ENCODE assay signal across 13 cellular contexts in the genomic region with DNA sequence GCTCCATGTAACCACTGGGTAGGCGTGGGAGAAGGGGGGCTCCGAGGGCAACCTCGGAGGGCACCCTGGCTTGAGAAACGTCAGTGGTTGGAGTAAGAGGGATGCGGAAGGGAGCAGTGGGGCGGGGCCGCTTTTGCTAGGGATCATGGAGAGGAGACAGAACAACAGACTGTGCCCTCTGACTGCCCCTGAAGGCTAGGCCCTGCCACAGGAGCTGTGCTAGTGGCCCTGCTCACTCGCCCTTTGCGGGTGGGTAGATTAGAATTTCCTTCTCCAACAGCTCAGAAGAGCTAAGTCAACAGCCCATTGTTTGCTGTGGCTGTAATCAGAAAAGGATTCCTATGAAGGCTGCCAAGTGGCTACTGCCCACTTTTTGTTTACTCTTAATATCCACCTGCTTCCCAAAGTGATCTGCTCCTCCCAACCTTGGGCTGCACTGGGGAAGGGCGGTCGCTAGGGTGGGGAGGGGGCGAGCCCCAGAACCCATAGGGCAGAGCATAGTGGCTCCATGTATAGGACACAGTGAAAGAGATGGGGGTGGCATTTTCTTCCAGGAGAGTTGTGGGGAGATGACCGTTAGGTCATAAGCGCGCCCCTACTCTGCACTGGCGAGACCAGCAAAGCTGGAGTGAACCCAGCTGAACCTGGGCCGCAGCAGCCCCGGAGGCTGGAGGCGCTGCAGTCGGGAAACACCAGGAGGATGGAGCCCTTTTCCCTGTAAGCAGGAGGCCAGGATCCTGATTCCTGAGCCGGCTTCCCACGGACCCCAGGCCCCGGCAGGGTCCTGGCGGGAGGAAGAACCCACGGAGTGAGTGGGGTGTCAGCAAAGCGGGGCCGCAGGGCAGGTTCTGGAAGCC. TPM values are rescaled to one million over a fixed set of nuclear protein-coding genes. Genes with fewer than 3 reads are reported as not detected.
A peak's percentile ranks its signal among the peaks of the same experiment; 100 is the strongest.
DNase-seq lines count a peak whose midpoint lies in the region; ATAC-seq and TF ChIP-seq lines count a peak whose summit lies in the region.
"Had no signal": no experiment of that assay in that cellular context is flagged by ENCODE, and none has a peak within 500 bp of the region (broad histone marks: within the 10 kb centered on the region; RNA-seq: fewer than 3 reads in every experiment).

No MANE protein-coding gene starts in this region.

- no peaks in the 10 kb centered on the region for H3K9me3 Mint-ChIP-seq in activated T-cell treated with anti-CD3 and anti-CD28 coated beads, Interleukin-2, amount 50 U/mL, for 4 hours
- H3K9me3 Mint-ChIP-seq in activated T-cell treated with anti-CD3 and anti-CD28 coated beads, Interleukin-2, amount 50 U/mL, for 72 hours, result no peaks in the 10 kb centered on the region
- H3K9me3 Mint-ChIP-seq: activated CD4-positive, alpha-beta memory T cell treated with anti-CD3 and anti-CD28 coated beads, Interleukin-2, amount 10 ng/mL, durations not matched to agents 7 days and 5 days had no signal

- peak overlapping the region in 2 of 5 donors; percentile 35 to 48 for H3K27ac ChIP-seq in stomach
- H3K27ac ChIP-seq: thoracic aorta had no signal

- H3K36me3 Mint-ChIP-seq in activated T-cell treated with anti-CD3 and anti-CD28 coated beads, Interleukin-2, amount 50 U/mL, for 4 hours (ENCODE audit: insufficient read depth), result peaks cover 23% of the 10 kb centered on the region
- peaks cover 0 to 10% of the 10 kb centered on the region in 2 donors for H3K36me3 Mint-ChIP-seq in activated T-cell treated with anti-CD3 and anti-CD28 coated beads, Interleukin-2, amount 50 U/mL, for 72 hours (ENCODE audit: insufficient read depth in 2 of 2)

- no peaks in the 10 kb centered on the region for H3K27me3 ChIP-seq in stomach
- no peaks in the 10 kb centered on the region for H3K27me3 ChIP-seq in MG63
- H3K27me3 ChIP-seq: spleen had no signal

- WGBS in stomach, 5 donors, result 41 to 65% (median 51%) methylated on average over 23 to 27 of the region's 27 CpGs

- no peak for DNase-seq in activated T-cell treated with anti-CD3 and anti-CD28 coated beads, Interleukin-2, amount 50 U/mL, for 4 hours
- DNase-seq in activated T-cell treated with anti-CD3 and anti-CD28 coated beads, Interleukin-2, amount 50 U/mL, for 72 hours, result no peak
- DNase-seq in NCI-H69 (lab: John Stamatoyannopoulos, UW) (peak; percentile 48), iPS-NIHi7 (ENCODE audit: extremely low spot score) (peak; percentile 9), stomach (peak; percentile 73), NCI-H526 treated with DMSO at 0.1 percent for 48 hours (lab: John Stamatoyannopoulos, UW) (no peak), MG63 (no peak)
- DNase-seq: activated CD4-positive, alpha-beta memory T cell treated with anti-CD3 and anti-CD28 coated beads, Interleukin-2, amount 10 ng/mL, durations not matched to agents 7 days and 5 days; central memory CD4-positive, alpha-beta T cell; spleen had no signal

- intact Hi-C loops in stomach (cut with DNase I; ENCODE audit: low total_unique reads), result no loop called here

- H3K36me3 ChIP-seq in stomach, result peaks cover 0 to 34% (median 30%) of the 10 kb centered on the region in 4 donors
- H3K36me3 ChIP-seq in MG63, result no peaks in the 10 kb centered on the region
- H3K36me3 ChIP-seq: thoracic aorta had no signal

- H3K4me1 ChIP-seq in stomach, result peaks cover 21 to 35% (median 26%) of the 10 kb centered on the region in 4 donors

- H3K4me3 ChIP-seq in stomach, result no peak overlapping the region
- no peak overlapping the region for H3K4me3 ChIP-seq in MG63
- H3K4me3 ChIP-seq: spleen, thoracic aorta had no signal

- H3K4me3 Mint-ChIP-seq in activated T-cell treated with anti-CD3 and anti-CD28 coated beads, Interleukin-2, amount 50 U/mL, for 4 hours, result no peak overlapping the region
- H3K4me3 Mint-ChIP-seq in activated T-cell treated with anti-CD3 and anti-CD28 coated beads, Interleukin-2, amount 50 U/mL, for 72 hours, result no peak overlapping the region
- H3K4me3 Mint-ChIP-seq: activated CD4-positive, alpha-beta memory T cell treated with anti-CD3 and anti-CD28 coated beads, Interleukin-2, amount 10 ng/mL, durations not matched to agents 7 days and 5 days had no signal

- no peak overlapping the region for H3K27ac Mint-ChIP-seq in activated T-cell treated with anti-CD3 and anti-CD28 coated beads, Interleukin-2, amount 50 U/mL, for 72 hours
- H3K27ac Mint-ChIP-seq: activated CD4-positive, alpha-beta memory T cell treated with anti-CD3 and anti-CD28 coated beads, Interleukin-2, amount 10 ng/mL, durations not matched to agents 7 days and 5 days had no signal

- no peaks in the 10 kb centered on the region for H3K9me3 ChIP-seq in stomach
- H3K9me3 ChIP-seq in MG63, result no peaks in the 10 kb centered on the region
- H3K9me3 ChIP-seq: spleen, thoracic aorta had no signal

- no peak for TF ChIP-seq CTCF in stomach (IDR thresholded peaks at IDR 0.05)

- ATAC-seq in activated T-cell treated with anti-CD3 and anti-CD28 coated beads, Interleukin-2, amount 50 U/mL, for 4 hours, result peak; percentile 10 to 21
- ATAC-seq in activated T-cell treated with anti-CD3 and anti-CD28 coated beads, Interleukin-2, amount 50 U/mL, for 72 hours (replicated peaks in 1 of 2), result no peak
- ATAC-seq in GM19452 (IDR thresholded peaks at IDR 0.05; ENCODE audit: unreplicated experiment), result no peak

- H3K27me3 Mint-ChIP-seq in activated T-cell treated with anti-CD3 and anti-CD28 coated beads, Interleukin-2, amount 50 U/mL, for 4 hours (ENCODE audit: low read depth), result no peaks in the 10 kb centered on the region
- no peaks in the 10 kb centered on the region for H3K27me3 Mint-ChIP-seq in activated T-cell treated with anti-CD3 and anti-CD28 coated beads, Interleukin-2, amount 50 U/mL, for 72 hours (ENCODE audit: low read depth)
- H3K27me3 Mint-ChIP-seq: activated CD4-positive, alpha-beta memory T cell treated with anti-CD3 and anti-CD28 coated beads, Interleukin-2, amount 10 ng/mL, durations not matched to agents 7 days and 5 days had no signal

- TF ChIP-seq EP300 in stomach (IDR thresholded peaks at IDR 0.05), result no peak

- H3K4me1 Mint-ChIP-seq in activated T-cell treated with anti-CD3 and anti-CD28 coated beads, Interleukin-2, amount 50 U/mL, for 4 hours (ENCODE audit: low read depth), result peaks cover 2% of the 10 kb centered on the region
- no peaks in the 10 kb centered on the region for H3K4me1 Mint-ChIP-seq in activated T-cell treated with anti-CD3 and anti-CD28 coated beads, Interleukin-2, amount 50 U/mL, for 72 hours (ENCODE audit: low read depth)
- H3K4me1 Mint-ChIP-seq: activated CD4-positive, alpha-beta memory T cell treated with anti-CD3 and anti-CD28 coated beads, Interleukin-2, amount 10 ng/mL, durations not matched to agents 7 days and 5 days had no signal

- no peak for TF ChIP-seq POLR2A in stomach (IDR thresholded peaks at IDR 0.05)

RNA-seq across cellular contexts. Expression of gene C1QTNF9, which starts 1.9 kb away (rescaled TPM):
- not detected for total RNA-seq in activated T-cell treated with anti-CD3 and anti-CD28 coated beads, Interleukin-2, amount 50 U/mL, for 4 hours
- total RNA-seq in activated T-cell treated with anti-CD3 and anti-CD28 coated beads, Interleukin-2, amount 50 U/mL, for 72 hours, result under 1 TPM in 1 of 2 donors, not detected in 1; 0.14 TPM
- total RNA-seq in stomach, result 1 to 10 TPM in 1 of 5 donors, under 1 TPM in 1, not detected in 3; 0.37 to 2.3 TPM
- polyA plus RNA-seq in stomach, result under 1 TPM in 2 of 3 donors, not detected in 1; 0.08 to 0.25 TPM
- not detected in 2 replicates for total RNA-seq in MG63 (2014; rRNA removed; shearing (Covaris generic); ENCODE audit: low replicate concordance)
- total RNA-seq: activated CD4-positive, alpha-beta memory T cell treated with anti-CD3 and anti-CD28 coated beads, Interleukin-2, amount 10 ng/mL, durations not matched to agents 7 days and 5 days; NCI-H460 had no signal

Comparison
In these comparisons a context has a peak if more than half of its experiments do, and no peak if none do; other contexts are left out.
1. ATAC-seq: peak in activated T-cell treated with anti-CD3 and anti-CD28 coated beads, Interleukin-2, amount 50 U/mL, for 4 hours (2 of 2); none in activated T-cell treated with anti-CD3 and anti-CD28 coated beads, Interleukin-2, amount 50 U/mL, for 72 hours (0 of 2) and GM19452 (single experiment).
2. DNase-seq: peak in NCI-H69 (single experiment), iPS-NIHi7 (single experiment) and stomach (single experiment); none in activated T-cell treated with anti-CD3 and anti-CD28 coated beads, Interleukin-2, amount 50 U/mL, for 4 hours (single experiment), activated T-cell treated with anti-CD3 and anti-CD28 coated beads, Interleukin-2, amount 50 U/mL, for 72 hours (0 of 2), NCI-H526 treated with DMSO at 0.1 percent for 48 hours (single experiment) and MG63 (single experiment).